Comparison of ENCODE assay signal across 19 cellular contexts in genomic region chr9:97755618-97756267, GRCh38.
"Had no signal": no experiment of that assay in that cellular context is flagged by ENCODE, and none has a peak within 500 bp of the region (broad histone marks: within the 10 kb centered on the region; RNA-seq: fewer than 3 reads in every experiment).

No MANE protein-coding gene starts in this region.

- H3K4me3 Mint-ChIP-seq: memory B cell; natural killer cell; stimulated activated effector memory CD8-positive, alpha-beta T cell treated with anti-CD3 and anti-CD28 coated beads, Interleukin-12 subunit alpha, Interleukin-12 subunit beta, amount 100 ng/mL, for 72 hours had no signal

- H3K27ac Mint-ChIP-seq: memory B cell; natural killer cell; progenitor cell of endocrine pancreas; stimulated activated effector memory CD8-positive, alpha-beta T cell treated with anti-CD3 and anti-CD28 coated beads, Interleukin-12 subunit alpha, Interleukin-12 subunit beta, amount 100 ng/mL, for 72 hours had no signal

- ATAC-seq: foreskin keratinocyte; gastroesophageal sphincter; natural killer cell; stimulated activated effector memory CD8-positive, alpha-beta T cell treated with anti-CD3 and anti-CD28 coated beads, Interleukin-12 subunit alpha, Interleukin-12 subunit beta, amount 100 ng/mL, for 72 hours had no signal

- H3K4me1 Mint-ChIP-seq: memory B cell; natural killer cell; stimulated activated effector memory CD8-positive, alpha-beta T cell treated with anti-CD3 and anti-CD28 coated beads, Interleukin-12 subunit alpha, Interleukin-12 subunit beta, amount 100 ng/mL, for 72 hours had no signal

- DNase-seq: colonic mucosa; dermis blood vessel endothelial cell; effector memory CD4-positive, alpha-beta T cell; foreskin keratinocyte; heart left ventricle; kidney; natural killer cell; sigmoid colon; stimulated activated CD4-positive, alpha-beta T cell treated with anti-CD3 and anti-CD28 coated beads, Interleukin-2, amount 100 ng/mL, for 24 hours; stimulated activated CD4-positive, alpha-beta T cell treated with anti-CD3 and anti-CD28 coated beads, Interleukin-4, amount 100 ng/mL, for 24 hours; stimulated activated naive CD4-positive, alpha-beta T cell treated with Interleukin-2 at 50 U/mL for 16 hours; stomach; testis; upper lobe of left lung; uterus had no signal

- H3K9me3 Mint-ChIP-seq: natural killer cell; stimulated activated effector memory CD8-positive, alpha-beta T cell treated with anti-CD3 and anti-CD28 coated beads, Interleukin-12 subunit alpha, Interleukin-12 subunit beta, amount 100 ng/mL, for 72 hours had no signal

- H3K36me3 Mint-ChIP-seq: natural killer cell; stimulated activated effector memory CD8-positive, alpha-beta T cell treated with anti-CD3 and anti-CD28 coated beads, Interleukin-12 subunit alpha, Interleukin-12 subunit beta, amount 100 ng/mL, for 72 hours had no signal
